ENCODE assay signal across 30 cellular contexts in the genomic region with DNA sequence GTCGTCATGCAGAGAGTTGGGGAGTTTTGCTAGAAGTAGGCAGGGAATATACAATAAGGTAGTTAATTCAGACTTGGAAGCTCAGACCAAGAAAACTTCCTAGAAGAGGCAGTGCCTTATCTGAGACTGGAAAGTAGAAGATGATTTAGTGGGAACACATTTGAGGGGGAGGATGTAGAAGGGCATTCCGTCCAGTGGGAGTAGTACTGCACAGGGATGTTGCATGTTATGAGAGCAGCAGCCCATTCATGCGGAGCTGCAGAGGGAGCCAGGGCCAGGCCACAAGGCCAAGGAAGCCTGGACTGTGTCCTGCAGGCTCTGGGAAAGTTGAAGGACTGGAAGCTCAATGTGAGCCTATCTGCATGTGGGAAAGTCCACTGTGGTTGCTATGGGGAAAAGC.
"Had no signal": no experiment of that assay in that cellular context is flagged by ENCODE, and none has a peak within 500 bp of the region (broad histone marks: within the 10 kb centered on the region; RNA-seq: fewer than 3 reads in every experiment).

No MANE protein-coding gene starts in this region.

- H3K9me3 ChIP-seq: heart left ventricle, left lung, lower lobe of right lung, pancreas, prostate gland, testis, thyroid gland, transverse colon, upper lobe of left lung had no signal

- H3K4me3 ChIP-seq: heart left ventricle, left lung, lower lobe of right lung, pancreas, prostate gland, skin epidermis, stomach, testis, thyroid gland, transverse colon, upper lobe of left lung had no signal

- ATAC-seq: heart left ventricle; left lung; lower lobe of right lung; natural killer cell; pancreas; right cardiac atrium; sciatic nerve; stimulated activated naive B cell treated with anti-CD40 and anti-IgM and Interleukin-4, amounts not matched to agents 10 μg/mL and 1 μg/mL and 100 μg/mL, for 72 hours; stimulated activated naive CD8-positive, alpha-beta T cell treated with anti-CD3 and anti-CD28 coated beads, Interleukin-15, Interleukin-2, amounts not matched to agents 100 U/mL and 50 U/mL, for 24 hours had no signal

- H3K27ac ChIP-seq: heart left ventricle, left lung, lower lobe of right lung, pancreas, prostate gland, skin epidermis, stomach, testis, thyroid gland, transverse colon, upper lobe of left lung had no signal

- H3K36me3 ChIP-seq: heart left ventricle, left lung, lower lobe of right lung, pancreas, prostate gland, stomach, thyroid gland, transverse colon, upper lobe of left lung had no signal

- DNase-seq: heart left ventricle; hypothalamus; immature natural killer cell; kidney; left cardiac atrium; left lung; lower lobe of right lung; mammary epithelial cell; mesenchymal stem cell; naive B cell; natural killer cell; pancreas; posterior cingulate gyrus; retina; right cardiac atrium; stimulated activated CD4-positive, alpha-beta T cell treated with anti-CD3 and anti-CD28 coated beads, Interleukin-12 subunit alpha, Interleukin-12 subunit beta, amount 100 ng/mL, for 4 hours; stimulated activated CD4-positive, alpha-beta T cell treated with anti-CD3 and anti-CD28 coated beads, Interleukin-15, amount 100 ng/mL, for 24 hours; stimulated activated CD4-positive, alpha-beta T cell treated with anti-CD3 and anti-CD28 coated beads, Interleukin-2, amount 100 ng/mL, for 24 hours; stimulated activated CD4-positive, alpha-beta T cell treated with anti-CD3 and anti-CD28 coated beads, Interleukin-4, amount 100 ng/mL, for 1 hour; stimulated activated naive B cell treated with anti-CD40 and anti-IgM and Interleukin-4, amounts not matched to agents 10 μg/mL and 1 μg/mL and 100 μg/mL, for 72 hours; stimulated activated naive CD8-positive, alpha-beta T cell treated with anti-CD3 and anti-CD28 coated beads, Interleukin-15, Interleukin-2, amounts not matched to agents 100 U/mL and 50 U/mL, for 24 hours; stomach; testis; thyroid gland; transverse colon; upper lobe of left lung had no signal

- H3K4me1 ChIP-seq: heart left ventricle, left lung, lower lobe of right lung, pancreas, prostate gland, stomach, testis, thyroid gland, transverse colon, upper lobe of left lung had no signal

- H3K27me3 ChIP-seq: heart left ventricle, pancreas, stomach, testis, thyroid gland, transverse colon, upper lobe of left lung had no signal

- FAIRE-seq: islet of Langerhans, kidney, pancreas had no signal
